In the genomic region with DNA sequence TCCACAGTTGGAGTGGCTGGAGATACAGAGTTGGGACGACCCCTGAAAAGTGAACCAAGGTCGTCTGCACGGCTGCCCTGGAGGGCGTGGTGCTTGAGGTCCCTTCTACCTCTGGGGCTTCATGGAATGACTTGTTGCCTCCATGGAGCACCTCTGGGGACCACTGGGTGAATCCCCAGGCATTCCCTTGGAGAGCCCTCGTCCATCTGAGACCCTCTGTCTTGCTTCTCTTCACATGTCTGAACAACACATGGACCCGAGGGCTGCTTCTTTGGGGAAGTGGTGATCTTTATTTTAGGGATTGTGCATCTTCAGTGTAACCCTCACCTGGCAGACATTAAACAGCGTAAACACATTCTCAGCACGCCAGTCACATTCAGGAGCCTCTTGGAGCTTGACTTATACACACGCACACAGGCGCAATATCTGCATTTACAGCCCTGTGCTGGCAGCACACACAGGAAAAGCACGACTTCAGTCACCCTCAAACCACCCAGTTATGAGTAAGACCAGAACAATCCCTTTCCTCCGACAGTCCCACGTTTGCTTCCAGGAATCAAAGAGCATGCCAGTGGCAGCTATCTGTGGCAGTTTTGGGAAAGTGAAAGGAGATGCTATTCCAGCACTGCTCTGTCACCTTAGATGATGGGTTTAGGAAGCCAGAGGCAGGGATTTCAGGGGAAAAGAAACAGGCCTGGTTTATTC, we compare ENCODE assay signal across 13 cellular contexts. TPM values are rescaled to one million over a fixed set of nuclear protein-coding genes. Genes with fewer than 3 reads are reported as not detected.
A peak's percentile ranks its signal among the peaks of the same experiment; 100 is the strongest.
DNase-seq lines count a peak whose midpoint lies in the region; ATAC-seq, FAIRE-seq and TF ChIP-seq lines count a peak whose summit lies in the region.
"Had no signal": no experiment of that assay in that cellular context is flagged by ENCODE, and none has a peak within 500 bp of the region (broad histone marks: within the 10 kb centered on the region; RNA-seq: fewer than 3 reads in every experiment).

No MANE protein-coding gene starts in this region.

- no peaks in the 10 kb centered on the region for H3K27me3 ChIP-seq in HepG2 (ENCODE audit: control insufficient read depth in 1 of 2, insufficient read depth in 2 of 2, low read length in 2 of 2)

- no peak overlapping the region for H3K9ac ChIP-seq in HepG2 (ENCODE audit: insufficient read depth, low read depth, low read length)

- DNase-seq in ACHN: peak; percentile 65
- DNase-seq in HT1080 (ENCODE audit: low read depth): peak; percentile 93
- peak; percentile 24 for DNase-seq in chondrocyte (ENCODE audit: low spot score)
- peak; percentile 18 for DNase-seq in HepG2 (ENCODE audit: low spot score)
- no peak for DNase-seq in activated CD4-positive, alpha-beta memory T cell treated with anti-CD3 and anti-CD28 coated beads for 36 hours
- no peak for DNase-seq in MV-4-11 (lab: John Stamatoyannopoulos, UW)
- no peak for DNase-seq in NCI-H2196 treated with DMSO at 0.1 percent for 48 hours (lab: John Stamatoyannopoulos, UW; ENCODE audit: unreplicated experiment)
- DNase-seq: activated CD4-positive, alpha-beta T cell treated with anti-CD3 and anti-CD28 coated beads for 48 hours; activated naive CD8-positive, alpha-beta T cell treated with anti-CD3 and anti-CD28 coated beads, Interleukin-2, amount 50 U/mL, for 24 hours; foreskin melanocyte; NCI-H1417 treated with DMSO at 0.1 percent for 48 hours had no signal

- H2AFZ ChIP-seq in HepG2 (ENCODE audit: low read length): no peak overlapping the region

- no peaks in the 10 kb centered on the region for H3K36me3 ChIP-seq in HepG2 (replicated peaks in 1 of 2; ENCODE audit: control insufficient read depth in 1 of 2, insufficient read depth in 2 of 2, low read length in 2 of 2)

- intact Hi-C loops in HepG2 (cut with micrococcal nuclease; ENCODE audit: unreplicated experiment): no loop called here
- intact Hi-C loops in activated CD4-positive, alpha-beta memory T cell treated with anti-CD3 and anti-CD28 coated beads for 36 hours (cut with micrococcal nuclease): no loop called here

- POLR2A ChIA-PET in HepG2 (lab: Yijun Ruan, JAX): interaction anchor here (0.7 to 1.8 kb wide), 3 partner anchors 27 to 28 kb away, joined by 3 to 7 read pairs (median 3); a partner anchor contains a TSS
- POLR2A ChIA-PET in activated CD4-positive, alpha-beta memory T cell treated with anti-CD3 and anti-CD28 coated beads for 36 hours (lab: Charles Lee): no interaction called here

- no peak overlapping the region for H3K4me3 ChIP-seq in HepG2 (replicated peaks in 1 of 3; ENCODE audit: insufficient read depth in 1 of 3, low read depth in 2 of 3, low read length in 3 of 3)
- H3K4me3 ChIP-seq: GM12878 had no signal

- no peak for TF ChIP-seq CTCF in chondrocyte (IDR thresholded peaks at IDR 0.05)
- TF ChIP-seq CTCF in HepG2 (CRISPR knock-in tag; IDR thresholded peaks at IDR 0.05): no peak

- peaks cover 62% of the 10 kb centered on the region for H3K4me1 ChIP-seq in HepG2 (ENCODE audit: insufficient read depth, low read length)

- FAIRE-seq in HepG2 (lab: Jason Lieb, UNC): no peak
- FAIRE-seq: GM12878 had no signal

- H3K4me1 Mint-ChIP-seq in chondrocyte (ENCODE audit: low read depth): peaks cover 40% of the 10 kb centered on the region
- peaks cover 4% of the 10 kb centered on the region for H3K4me1 Mint-ChIP-seq in activated CD4-positive, alpha-beta memory T cell treated with anti-CD3 and anti-CD28 coated beads for 36 hours (ENCODE audit: low read depth)

- ATAC-seq in HepG2 (no peak), HG03095 (IDR thresholded peaks at IDR 0.05; ENCODE audit: unreplicated experiment) (no peak)
- ATAC-seq: activated naive CD8-positive, alpha-beta T cell treated with anti-CD3 and anti-CD28 coated beads, Interleukin-2, amount 50 U/mL, for 24 hours; GM12878 had no signal

- H3K27me3 Mint-ChIP-seq in chondrocyte (ENCODE audit: low read depth): no peaks in the 10 kb centered on the region
- H3K27me3 Mint-ChIP-seq in activated CD4-positive, alpha-beta memory T cell treated with anti-CD3 and anti-CD28 coated beads for 36 hours: no peaks in the 10 kb centered on the region

- no peaks in the 10 kb centered on the region for H3K79me2 ChIP-seq in HepG2 (ENCODE audit: insufficient read depth, low read length)

- no peak overlapping the region for H3K4me2 ChIP-seq in HepG2 (ENCODE audit: low read depth, low read length)

- in situ Hi-C loops in ACHN (cut with HindIII; ENCODE audit: low pct_ligation_motif_present, low pct_unique_long_range_greater_than_20kb, low sequenced_read_pairs): no loop called here
- in situ Hi-C loops in HepG2 (cut with HindIII; ENCODE audit: extremely low pct_ligation_motif_present, low pct_unique_long_range_greater_than_20kb): loop anchor here (5.0 kb wide), 1 partner anchor 63 kb away; no protein-coding TSS in a partner anchor

- H4K20me1 ChIP-seq in HepG2 (ENCODE audit: insufficient read depth, low read length): no peaks in the 10 kb centered on the region

- no peaks in the 10 kb centered on the region for H3K36me3 Mint-ChIP-seq in chondrocyte (ENCODE audit: low read depth)
- H3K36me3 Mint-ChIP-seq in activated CD4-positive, alpha-beta memory T cell treated with anti-CD3 and anti-CD28 coated beads for 36 hours: no peaks in the 10 kb centered on the region

- peaks cover 7% of the 10 kb centered on the region for H3K9me3 Mint-ChIP-seq in chondrocyte (ENCODE audit: low read depth)
- H3K9me3 Mint-ChIP-seq in activated CD4-positive, alpha-beta memory T cell treated with anti-CD3 and anti-CD28 coated beads for 36 hours: no peaks in the 10 kb centered on the region
- H3K9me3 Mint-ChIP-seq: activated naive CD8-positive, alpha-beta T cell treated with anti-CD3 and anti-CD28 coated beads, Interleukin-2, amount 50 U/mL, for 24 hours had no signal

- BruUV-seq in HepG2 (replicated peaks; lab: Mats Ljungman, UMichigan): no TSS peak

- TF ChIP-seq EP300 in HepG2 (IDR thresholded peaks at IDR 0.05; ENCODE audit: low read depth in 2 of 2, low read length in 2 of 2) (no peak), HepG2 (CRISPR knock-in tag; IDR thresholded peaks at IDR 0.05; ENCODE audit: borderline replicate concordance) (no peak)

- no peak overlapping the region for H3K27ac ChIP-seq in HepG2 (ENCODE audit: extremely low read length, insufficient read depth, low read length)

- peak overlapping the region; percentile 97 for H3K27ac Mint-ChIP-seq in chondrocyte (ENCODE audit: unreplicated experiment)
- no peak overlapping the region for H3K27ac Mint-ChIP-seq in activated CD4-positive, alpha-beta memory T cell treated with anti-CD3 and anti-CD28 coated beads for 36 hours
- H3K27ac Mint-ChIP-seq: activated naive CD8-positive, alpha-beta T cell treated with anti-CD3 and anti-CD28 coated beads, Interleukin-2, amount 50 U/mL, for 24 hours had no signal

- CTCF ChIA-PET in HepG2 (lab: Yijun Ruan, JAX; ENCODE audit: low intra/inter-chr PET ratio, low total read pairs): no interaction called here
- CTCF ChIA-PET in activated CD4-positive, alpha-beta memory T cell treated with anti-CD3 and anti-CD28 coated beads for 36 hours (lab: Charles Lee): interaction anchor here (10.9 kb wide), 1 partner anchor 66 kb away, joined by 223 read pairs; no protein-coding TSS in a partner anchor

- no peaks in the 10 kb centered on the region for H3K9me3 ChIP-seq in HepG2 (ENCODE audit: low read length)

- 69% methylated on average over 12 of the region's 13 CpGs for WGBS in HepG2 (ENCODE audit: low lambda C conversion rate)

- TF ChIP-seq POLR2A in HepG2 (IDR thresholded peaks at IDR 0.05; ENCODE audit: insufficient read depth in 1 of 2, low read depth in 2 of 2, low read length in 2 of 2): no peak

- no peak overlapping the region for H3K4me3 Mint-ChIP-seq in chondrocyte (ENCODE audit: unreplicated experiment)
- H3K4me3 Mint-ChIP-seq in activated CD4-positive, alpha-beta memory T cell treated with anti-CD3 and anti-CD28 coated beads for 36 hours: no peak overlapping the region
- H3K4me3 Mint-ChIP-seq: activated naive CD8-positive, alpha-beta T cell treated with anti-CD3 and anti-CD28 coated beads, Interleukin-2, amount 50 U/mL, for 24 hours had no signal

- TF ChIP-seq RAD21 in HepG2 (CRISPR knock-in tag; IDR thresholded peaks at IDR 0.05): no peak

RNA-seq across cellular contexts. Expression of a gene that starts 12.6 kb away (rescaled TPM):
- 0.02 TPM in 1 of 2 replicates, not detected in the other for total RNA-seq in HT1080 (2014; rRNA removed; shearing (Covaris generic))
- polyA plus RNA-seq in HT1080 (2015; cell fraction: cytosol; rRNA removed): 0.02 and 0.07 TPM in 2 replicates
- polyA plus RNA-seq in HT1080 (2015; cell fraction: nucleus; rRNA removed): 0.15 TPM in 1 of 2 replicates, not detected in the other
- total RNA-seq in chondrocyte (not detected in 3 replicates), HepG2 (2016; rRNA removed; fragmentation: Illumina TruSeq; extraction: Trizol) (not detected in 2 replicates)
- total RNA-seq in HepG2 (2016; cell fraction: cytosol; rRNA removed; fragmentation: Illumina TruSeq; extraction: Trizol; ENCODE audit: low read depth): not detected in 2 replicates
- not detected in 2 replicates for total RNA-seq in HepG2 (2016; cell fraction: insoluble cytoplasmic fraction; rRNA removed; fragmentation: Illumina TruSeq; extraction: Trizol)
- not detected in 2 replicates for total RNA-seq in HepG2 (2016; cell fraction: membrane; rRNA removed; fragmentation: Illumina TruSeq; extraction: Trizol)
- total RNA-seq in HepG2 (2016; cell fraction: nucleus; rRNA removed; fragmentation: Illumina TruSeq; extraction: Trizol): not detected in 2 replicates
- polyA plus RNA-seq in HepG2 (2011; rRNA removed): not detected in 2 replicates
- not detected in 2 replicates for polyA plus RNA-seq in HepG2 (2011; cell fraction: cytosol; rRNA removed)
- polyA plus RNA-seq in HepG2 (2011; cell fraction: nucleus; rRNA removed): not detected in 2 replicates
- polyA plus RNA-seq in HepG2 (2012): 0.13 and 0.62 TPM in 2 replicates
- not detected in 2 replicates for polyA plus RNA-seq in HepG2 (2016; cell fraction: cytosol; fragmentation: Illumina TruSeq; extraction: Trizol; ENCODE audit: low read depth)
- not detected in 2 replicates for polyA plus RNA-seq in HepG2 (2016; cell fraction: insoluble cytoplasmic fraction; fragmentation: Illumina TruSeq; extraction: Trizol; ENCODE audit: low read depth)
- polyA plus RNA-seq in HepG2 (2016; cell fraction: membrane; fragmentation: Illumina TruSeq; extraction: Trizol; ENCODE audit: low read depth): not detected in 2 replicates
- polyA plus RNA-seq in HepG2 (2016; cell fraction: nucleus; fragmentation: Illumina TruSeq; extraction: Trizol; ENCODE audit: insufficient read depth, low read depth): not detected in 2 replicates
- polyA minus RNA-seq in HepG2 (2011; rRNA and poly(A)+ RNA removed; ENCODE audit: low replicate concordance): not detected in 2 replicates
- not detected in 2 replicates for polyA minus RNA-seq in HepG2 (2011; cell fraction: cytosol; rRNA and poly(A)+ RNA removed)
- not detected in 2 replicates for polyA minus RNA-seq in HepG2 (2011; cell fraction: nucleus; rRNA and poly(A)+ RNA removed)
- not detected for total RNA-seq in activated CD4-positive, alpha-beta memory T cell treated with anti-CD3 and anti-CD28 coated beads for 36 hours
- total RNA-seq: GM12878 had no signal
- polyA plus RNA-seq: GM12878 had no signal

RNA-seq across cellular contexts. Expression of a gene that starts 27.6 kb away (rescaled TPM):
- 61.4 and 69.8 TPM in 2 replicates for total RNA-seq in HT1080 (2014; rRNA removed; shearing (Covaris generic))
- 19.6 and 22.5 TPM in 2 replicates for polyA plus RNA-seq in HT1080 (2015; cell fraction: cytosol; rRNA removed)
- 12.7 and 14.9 TPM in 2 replicates for polyA plus RNA-seq in HT1080 (2015; cell fraction: nucleus; rRNA removed)
- total RNA-seq in chondrocyte: 0.56 to 1.9 TPM (median 0.57 TPM) in 3 replicates
- 41.1 and 42.6 TPM in 2 replicates for total RNA-seq in HepG2 (2016; rRNA removed; fragmentation: Illumina TruSeq; extraction: Trizol)
- total RNA-seq in HepG2 (2016; cell fraction: cytosol; rRNA removed; fragmentation: Illumina TruSeq; extraction: Trizol; ENCODE audit: low read depth): 13.1 and 13.7 TPM in 2 replicates
- 39.0 and 39.8 TPM in 2 replicates for total RNA-seq in HepG2 (2016; cell fraction: insoluble cytoplasmic fraction; rRNA removed; fragmentation: Illumina TruSeq; extraction: Trizol)
- total RNA-seq in HepG2 (2016; cell fraction: membrane; rRNA removed; fragmentation: Illumina TruSeq; extraction: Trizol): 18.6 and 20.4 TPM in 2 replicates
- total RNA-seq in HepG2 (2016; cell fraction: nucleus; rRNA removed; fragmentation: Illumina TruSeq; extraction: Trizol): 48.2 and 48.3 TPM in 2 replicates
- polyA plus RNA-seq in HepG2 (2011; rRNA removed): 98.5 and 105 TPM in 2 replicates
- 49.0 and 60.3 TPM in 2 replicates for polyA plus RNA-seq in HepG2 (2011; cell fraction: cytosol; rRNA removed)
- 306 and 373 TPM in 2 replicates for polyA plus RNA-seq in HepG2 (2011; cell fraction: nucleus; rRNA removed)
- polyA plus RNA-seq in HepG2 (2012): 29.8 and 60.1 TPM in 2 replicates
- 12.5 and 13.1 TPM in 2 replicates for polyA plus RNA-seq in HepG2 (2016; cell fraction: cytosol; fragmentation: Illumina TruSeq; extraction: Trizol; ENCODE audit: low read depth)
- polyA plus RNA-seq in HepG2 (2016; cell fraction: insoluble cytoplasmic fraction; fragmentation: Illumina TruSeq; extraction: Trizol; ENCODE audit: low read depth): 50.0 and 58.0 TPM in 2 replicates
- polyA plus RNA-seq in HepG2 (2016; cell fraction: membrane; fragmentation: Illumina TruSeq; extraction: Trizol; ENCODE audit: low read depth): 16.6 and 17.1 TPM in 2 replicates
- polyA plus RNA-seq in HepG2 (2016; cell fraction: nucleus; fragmentation: Illumina TruSeq; extraction: Trizol; ENCODE audit: insufficient read depth, low read depth): 86.5 and 86.8 TPM in 2 replicates
- 95.4 TPM in 1 of 2 replicates, not detected in the other for polyA minus RNA-seq in HepG2 (2011; rRNA and poly(A)+ RNA removed; ENCODE audit: low replicate concordance)
- polyA minus RNA-seq in HepG2 (2011; cell fraction: cytosol; rRNA and poly(A)+ RNA removed): 23.3 and 26.9 TPM in 2 replicates
- 86.3 and 110 TPM in 2 replicates for polyA minus RNA-seq in HepG2 (2011; cell fraction: nucleus; rRNA and poly(A)+ RNA removed)
- total RNA-seq in activated CD4-positive, alpha-beta memory T cell treated with anti-CD3 and anti-CD28 coated beads for 36 hours: not detected
- total RNA-seq: GM12878 had no signal

Comparison
In these comparisons a context has a peak if more than half of its experiments do, and no peak if none do; other contexts are left out.
1. DNase-seq: peak in ACHN (single experiment), HT1080 (single experiment), chondrocyte (single experiment) and HepG2 (single experiment); none in activated CD4-positive, alpha-beta memory T cell treated with anti-CD3 and anti-CD28 coated beads for 36 hours (single experiment), MV-4-11 (single experiment) and NCI-H2196 treated with DMSO at 0.1 percent for 48 hours (single experiment).